Comparison of ENCODE assay signal across 1 cellular context in genomic region chr2:26706093-26706492, GRCh38.
TF ChIP-seq lines count a peak whose summit lies in the region.

No MANE protein-coding gene starts in this region.

TF ChIP-seq in IMR-90, 13 proteins besides CTCF, POLR2A, EP300 and RAD21:
- no peak for TF ChIP-seq MXI1 (IDR thresholded peaks at IDR 0.05; ENCODE audit: borderline replicate concordance, low read depth, low read length)
- no peak for TF ChIP-seq USF2 (IDR thresholded peaks at IDR 0.05; ENCODE audit: low read depth, low read length)
- TF ChIP-seq ELK1 (IDR thresholded peaks at IDR 0.05; ENCODE audit: borderline replicate concordance, low read depth, low read length): no peak
- no peak for TF ChIP-seq RFX5 (IDR thresholded peaks at IDR 0.05; ENCODE audit: low read depth, low read length)
- no peak for TF ChIP-seq MAFK (IDR thresholded peaks at IDR 0.05; ENCODE audit: low read depth, low read length)
- no peak for TF ChIP-seq MAZ (IDR thresholded peaks at IDR 0.05; ENCODE audit: borderline replicate concordance, low read depth, low read length)
- TF ChIP-seq CHD1 (IDR thresholded peaks at IDR 0.05; ENCODE audit: low read depth, low read length): no peak
